In genomic region chr10:51289519-51289918, GRCh38 we compare ENCODE assay signal across 3 cellular contexts.
"Had no signal": no experiment of that assay in that cellular context is flagged by ENCODE, and none has a peak within 500 bp of the region (broad histone marks: within the 10 kb centered on the region; RNA-seq: fewer than 3 reads in every experiment).

No MANE protein-coding gene starts in this region.

- H3K4me3 ChIP-seq: GM12878 had no signal

- DNase-seq: GDM1, GF-D8 had no signal
